Comparison of ENCODE assay signal across 9 cellular contexts in the genomic region with DNA sequence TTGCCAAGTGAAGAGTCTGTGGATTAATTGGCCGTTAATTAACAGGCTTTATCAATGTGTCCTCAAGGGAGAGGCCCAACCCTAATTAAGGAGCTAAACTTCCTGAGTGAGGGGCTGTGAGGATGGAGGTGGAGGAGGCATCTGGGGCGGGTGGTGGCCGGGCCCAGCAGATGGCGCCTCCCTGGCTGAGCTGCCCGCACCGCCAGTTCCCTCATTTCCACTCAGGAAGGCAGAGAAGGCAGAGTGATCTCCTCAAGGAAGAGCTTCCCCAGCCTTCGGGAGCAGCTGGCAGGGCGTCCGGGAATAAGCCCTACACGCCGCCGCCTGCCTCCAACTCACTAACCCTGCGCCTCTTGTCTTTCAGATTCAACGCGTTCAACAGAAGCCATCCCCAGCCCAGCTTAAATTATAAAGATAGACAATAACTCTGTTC. TPM values are rescaled to one million over a fixed set of nuclear protein-coding genes. Genes with fewer than 3 reads are reported as not detected.
DNase-seq lines count a peak whose midpoint lies in the region; TF ChIP-seq lines count a peak whose summit lies in the region.
"Had no signal": no experiment of that assay in that cellular context is flagged by ENCODE, and none has a peak within 500 bp of the region (broad histone marks: within the 10 kb centered on the region; RNA-seq: fewer than 3 reads in every experiment).

No MANE protein-coding gene starts in this region.

- peaks cover 11% of the 10 kb centered on the region for H4K20me1 ChIP-seq in PC-9 (ENCODE audit: insufficient read depth)

- H3K4me2 ChIP-seq in PC-9: no peak overlapping the region

- intact Hi-C loops in PC-9 (cut with micrococcal nuclease; ENCODE audit: unreplicated experiment): loop anchor here (1.0 to 5.0 kb wide), 2 partner anchors 112 to 163 kb away; a partner anchor contains a TSS

- peaks cover 35% of the 10 kb centered on the region for H3K4me1 Mint-ChIP-seq in nephron progenitor cell
- H3K4me1 Mint-ChIP-seq in T-helper 2 cell treated with Interferon-gamma antibody and Interleukin-4, amounts not matched to agents 5 μg/mL and 100 μg/mL, for 36 hours (ENCODE audit: low read depth): peaks cover 16% of the 10 kb centered on the region

- BruUV-seq in PC-9 (replicated peaks; lab: Mats Ljungman, UMichigan): no TSS peak

- H2AFZ ChIP-seq in PC-9: no peak overlapping the region

- no peaks in the 10 kb centered on the region for H3K9me3 ChIP-seq in PC-9 (ENCODE audit: insufficient read depth, low read depth)
- H3K9me3 ChIP-seq in effector memory CD4-positive, alpha-beta T cell (ENCODE audit: control insufficient read depth, low read length): no peaks in the 10 kb centered on the region

- H3F3A ChIP-seq in PC-9 (ENCODE audit: insufficient read depth, low read depth): peaks cover 22% of the 10 kb centered on the region

- H3K4me1 ChIP-seq in PC-9 (replicated peaks; ENCODE audit: insufficient read depth): no peaks in the 10 kb centered on the region
- peaks cover 6% of the 10 kb centered on the region for H3K4me1 ChIP-seq in effector memory CD4-positive, alpha-beta T cell (ENCODE audit: control insufficient read depth, insufficient read depth, low read length, poor library complexity, severe bottlenecking)

- no peaks in the 10 kb centered on the region for H3K9me2 ChIP-seq in PC-9 (ENCODE audit: insufficient read depth)

- H3K4me3 Mint-ChIP-seq in nephron progenitor cell: no peak overlapping the region
- H3K4me3 Mint-ChIP-seq in T-helper 2 cell treated with Interferon-gamma antibody and Interleukin-4, amounts not matched to agents 5 μg/mL and 100 μg/mL, for 36 hours: no peak overlapping the region
- H3K4me3 Mint-ChIP-seq: T-helper 1 cell treated with Interleukin-12 subunit alpha and Interleukin-12 subunit beta and Interleukin-4 antibody, amounts not matched to agents 30 μg/mL and 1 μg/mL, for 36 hours had no signal

- peaks cover 24% of the 10 kb centered on the region; the same call in 1 of the 2 replicates for H3K36me3 ChIP-seq in PC-9 (ENCODE audit: low read depth)
- H3K36me3 ChIP-seq in effector memory CD4-positive, alpha-beta T cell (ENCODE audit: control insufficient read depth, insufficient read depth, low read length): peaks cover 53% of the 10 kb centered on the region

- H3K79me2 ChIP-seq in PC-9 (ENCODE audit: low read depth): no peaks in the 10 kb centered on the region

- no peak overlapping the region for H3K4me3 ChIP-seq in PC-9
- no peak overlapping the region for H3K4me3 ChIP-seq in fibroblast of mammary gland (ENCODE audit: control insufficient read depth, low read depth, low read length)
- H3K4me3 ChIP-seq in effector memory CD4-positive, alpha-beta T cell (ENCODE audit: insufficient read depth, low read depth, low read length, poor library complexity, severe bottlenecking): no peak overlapping the region

- peak in 1 of 2 experiments; percentile 38 for DNase-seq in PC-9
- DNase-seq in fibroblast of mammary gland (ENCODE audit: low read depth): peak; percentile 84
- DNase-seq in nephron progenitor cell: peak; percentile 68
- DNase-seq in NOMO-1 (lab: John Stamatoyannopoulos, UW; ENCODE audit: unreplicated experiment in 2 of 2): no peak
- DNase-seq in NCI-H1930 (lab: John Stamatoyannopoulos, UW): no peak
- no peak for DNase-seq in effector memory CD4-positive, alpha-beta T cell
- DNase-seq in T-helper 2 cell treated with Interferon-gamma antibody and Interleukin-4, amounts not matched to agents 5 μg/mL and 100 μg/mL, for 36 hours (ENCODE audit: low spot score): no peak

- no peaks in the 10 kb centered on the region for H3K27me3 Mint-ChIP-seq in nephron progenitor cell (ENCODE audit: low read depth, poor library complexity)
- no peaks in the 10 kb centered on the region for H3K27me3 Mint-ChIP-seq in T-helper 2 cell treated with Interferon-gamma antibody and Interleukin-4, amounts not matched to agents 5 μg/mL and 100 μg/mL, for 36 hours (ENCODE audit: low read depth)

- TF ChIP-seq CTCF in GM12874 (IDR thresholded peaks at IDR 0.05; ENCODE audit: insufficient read depth, low read depth, low read length) (peak; percentile 37), PC-9 (conservative IDR thresholded peaks at IDR 0.05) (peak; percentile 55), fibroblast of mammary gland (conservative IDR thresholded peaks at IDR 0.05; ENCODE audit: control insufficient read depth, insufficient read depth, low read depth, low read length) (peak; percentile 73), nephron progenitor cell (IDR thresholded peaks at IDR 0.05) (peak; percentile 52)

- H3K27ac ChIP-seq in PC-9: no peak overlapping the region
- no peak overlapping the region for H3K27ac ChIP-seq in effector memory CD4-positive, alpha-beta T cell (ENCODE audit: insufficient read depth, low read length, poor library complexity, severe bottlenecking)

- POLR2A ChIA-PET in PC-9 (lab: Charles Lee; ENCODE audit: unreplicated experiment): no interaction called here

- no peaks in the 10 kb centered on the region for H3K9me3 Mint-ChIP-seq in nephron progenitor cell
- no peaks in the 10 kb centered on the region for H3K9me3 Mint-ChIP-seq in T-helper 2 cell treated with Interferon-gamma antibody and Interleukin-4, amounts not matched to agents 5 μg/mL and 100 μg/mL, for 36 hours
- H3K9me3 Mint-ChIP-seq: T-helper 1 cell treated with Interleukin-12 subunit alpha and Interleukin-12 subunit beta and Interleukin-4 antibody, amounts not matched to agents 30 μg/mL and 1 μg/mL, for 36 hours had no signal

- no peaks in the 10 kb centered on the region for H3K27me3 ChIP-seq in PC-9 (ENCODE audit: insufficient read depth, low read depth)
- no peaks in the 10 kb centered on the region for H3K27me3 ChIP-seq in effector memory CD4-positive, alpha-beta T cell (replicated peaks; ENCODE audit: control insufficient read depth, insufficient read depth, low read length, poor library complexity, severe bottlenecking)

- CTCF ChIA-PET in PC-9 (lab: Charles Lee): interaction anchor here (0.5 kb wide), 1 partner anchor 113 kb away, joined by 4 read pairs; no protein-coding TSS in a partner anchor

- peaks cover 54% of the 10 kb centered on the region for H3K36me3 Mint-ChIP-seq in nephron progenitor cell (ENCODE audit: low read depth)
- H3K36me3 Mint-ChIP-seq in T-helper 2 cell treated with Interferon-gamma antibody and Interleukin-4, amounts not matched to agents 5 μg/mL and 100 μg/mL, for 36 hours (ENCODE audit: low read depth): peaks cover 33% of the 10 kb centered on the region

- H3K27ac Mint-ChIP-seq in nephron progenitor cell: peak overlapping the region; percentile 49
- no peak overlapping the region for H3K27ac Mint-ChIP-seq in T-helper 2 cell treated with Interferon-gamma antibody and Interleukin-4, amounts not matched to agents 5 μg/mL and 100 μg/mL, for 36 hours
- H3K27ac Mint-ChIP-seq: T-helper 1 cell treated with Interleukin-12 subunit alpha and Interleukin-12 subunit beta and Interleukin-4 antibody, amounts not matched to agents 30 μg/mL and 1 μg/mL, for 36 hours had no signal

RNA-seq across cellular contexts. Expression of a gene that starts 55.5 kb away (rescaled TPM):
- total RNA-seq in PC-9 (2021): 17.5 TPM in 2 replicates

Comparison
In these comparisons a context has a peak if more than half of its experiments do, and no peak if none do; other contexts are left out.
1. DNase-seq: peak in fibroblast of mammary gland (single experiment) and nephron progenitor cell (single experiment); none in NOMO-1 (0 of 2), NCI-H1930 (0 of 2), effector memory CD4-positive, alpha-beta T cell (0 of 3) and T-helper 2 cell treated with Interferon-gamma antibody and Interleukin-4, amounts not matched to agents 5 μg/mL and 100 μg/mL, for 36 hours (single experiment).
2. Peak in every context shown above with its lines, with median percentiles within 50 percentile points of each other: CTCF ChIP-seq.